ENCODE assay signal across 8 cellular contexts in the genomic region with DNA sequence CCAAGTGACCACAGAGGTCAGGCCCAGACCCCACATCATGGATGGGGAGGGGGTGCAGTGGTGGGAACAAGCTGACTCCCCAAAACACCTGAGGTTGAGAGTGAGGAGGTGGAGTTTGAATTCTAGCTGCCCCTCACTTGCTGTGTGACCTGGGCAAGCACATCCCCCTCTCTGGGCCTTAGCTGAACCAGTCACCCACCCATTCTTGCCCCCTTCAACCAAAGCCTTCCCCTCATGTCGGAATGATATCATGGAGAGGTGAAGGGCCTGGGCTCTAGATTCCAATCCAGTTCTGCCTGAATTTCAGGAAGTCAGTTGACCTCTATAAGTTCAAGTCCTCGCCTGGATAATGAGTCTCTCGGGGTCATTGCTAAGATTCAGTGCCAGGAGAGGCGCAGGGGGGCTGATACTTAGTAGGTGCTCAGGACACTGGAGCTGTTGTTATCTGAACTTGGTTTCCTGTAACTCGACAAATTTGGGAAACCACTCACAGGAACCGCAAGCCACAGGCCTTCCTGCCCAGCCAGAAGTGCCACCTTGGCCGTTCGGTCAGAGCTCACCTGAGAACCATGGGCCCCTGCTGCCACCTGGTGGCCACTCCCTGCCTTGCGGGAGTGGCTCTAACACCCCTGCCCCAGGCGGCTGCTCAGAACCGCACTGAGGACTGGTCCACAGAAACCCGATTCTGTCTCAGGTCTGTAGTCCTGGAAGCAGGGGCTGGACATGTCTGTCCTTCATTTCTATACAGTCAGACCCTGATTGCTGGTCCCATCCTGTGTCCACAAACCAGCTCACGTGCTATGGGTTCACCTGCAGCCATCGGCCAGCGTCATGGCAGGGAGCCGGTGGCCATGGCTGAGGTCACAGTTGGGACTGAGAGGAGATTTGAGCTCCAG. TPM values are rescaled to one million over a fixed set of nuclear protein-coding genes. Genes with fewer than 3 reads are reported as not detected.
DNase-seq lines count a peak whose midpoint lies in the region; ATAC-seq and TF ChIP-seq lines count a peak whose summit lies in the region.

No MANE protein-coding gene starts in this region.

- H3K14ac ChIP-seq in neuronal stem cell (ENCODE audit: low read length) = no peak overlapping the region

- H3K9me3 ChIP-seq in neuronal stem cell (replicated peaks in 1 of 2; ENCODE audit: control insufficient read depth in 2 of 2, insufficient read depth in 1 of 2, low read depth in 1 of 2, low read length in 2 of 2) = no peaks in the 10 kb centered on the region

- peaks cover 5% of the 10 kb centered on the region for H3K79me1 ChIP-seq in neuronal stem cell (ENCODE audit: low read depth, low read length)

- peak; percentile 55 for DNase-seq in NCI-H1436 (lab: John Stamatoyannopoulos, UW)
- DNase-seq in NCI-H1436 treated with DMSO at 0.1 percent for 48 hours (lab: John Stamatoyannopoulos, UW) = no peak
- DNase-seq in RKO (ENCODE audit: low spot score) = peak; percentile 32
- peak; percentile 87 for DNase-seq in activated T-helper 1 cell treated with anti-CD3 and anti-CD28 coated beads, Interleukin-12 subunit alpha, Interleukin-12 subunit beta, Interleukin-2, Interleukin-4 antibody, amounts not matched to agents 30 ng/mL and 10 ng/mL and 1 ng/mL, durations not matched to agents 14 hours and 24 hours and 36 hours (ENCODE audit: low spot score)
- peak; percentile 56 for DNase-seq in fibroblast of mammary gland (ENCODE audit: low read depth)
- DNase-seq in neuronal stem cell (ENCODE audit: low spot score) = peak; percentile 69
- peak; percentile 88 for DNase-seq in superior temporal gyrus (ENCODE audit: extremely low spot score)

- peak overlapping the region; percentile 51 for H3K4me3 Mint-ChIP-seq in activated T-helper 1 cell treated with anti-CD3 and anti-CD28 coated beads, Interleukin-12 subunit alpha, Interleukin-12 subunit beta, Interleukin-2, Interleukin-4 antibody, amounts not matched to agents 30 ng/mL and 10 ng/mL and 1 ng/mL, durations not matched to agents 14 hours and 24 hours and 36 hours

- intact Hi-C loops in activated T-helper 1 cell treated with anti-CD3 and anti-CD28 coated beads, Interleukin-12 subunit alpha, Interleukin-12 subunit beta, Interleukin-2, Interleukin-4 antibody, amounts not matched to agents 30 ng/mL and 10 ng/mL and 1 ng/mL, durations not matched to agents 14 hours and 24 hours and 36 hours (cut with micrococcal nuclease) = loop anchor here (1.0 to 2.0 kb wide), 8 partner anchors 22 to 306 kb away; a partner anchor contains a TSS

- peaks cover 6 to 13% of the 10 kb centered on the region in 2 donors for H3K4me1 ChIP-seq in neuronal stem cell (ENCODE audit: control insufficient read depth in 2 of 2, insufficient read depth in 1 of 2, low read depth in 1 of 2, low read length in 2 of 2)

- no peak overlapping the region for H3K4me2 ChIP-seq in neuronal stem cell (ENCODE audit: insufficient read depth, low read length, poor library complexity, severe bottlenecking)

- H3K9me3 Mint-ChIP-seq in activated T-helper 1 cell treated with anti-CD3 and anti-CD28 coated beads, Interleukin-12 subunit alpha, Interleukin-12 subunit beta, Interleukin-2, Interleukin-4 antibody, amounts not matched to agents 30 ng/mL and 10 ng/mL and 1 ng/mL, durations not matched to agents 14 hours and 24 hours and 36 hours = no peaks in the 10 kb centered on the region

- peaks cover 0 to 1% (median 0%) of the 10 kb centered on the region in 3 experiments for H3K27me3 ChIP-seq in neuronal stem cell (ENCODE audit: control insufficient read depth in 3 of 3, insufficient read depth in 3 of 3, low read depth in 1 of 3, low read length in 3 of 3)

- H3K4me1 Mint-ChIP-seq in activated T-helper 1 cell treated with anti-CD3 and anti-CD28 coated beads, Interleukin-12 subunit alpha, Interleukin-12 subunit beta, Interleukin-2, Interleukin-4 antibody, amounts not matched to agents 30 ng/mL and 10 ng/mL and 1 ng/mL, durations not matched to agents 14 hours and 24 hours and 36 hours (ENCODE audit: low read depth) = peaks cover 34% of the 10 kb centered on the region

- H4K91ac ChIP-seq in neuronal stem cell (ENCODE audit: low read depth, low read length, poor library complexity) = no peak overlapping the region

- peaks cover 22% of the 10 kb centered on the region for H3K27me3 Mint-ChIP-seq in activated T-helper 1 cell treated with anti-CD3 and anti-CD28 coated beads, Interleukin-12 subunit alpha, Interleukin-12 subunit beta, Interleukin-2, Interleukin-4 antibody, amounts not matched to agents 30 ng/mL and 10 ng/mL and 1 ng/mL, durations not matched to agents 14 hours and 24 hours and 36 hours (ENCODE audit: insufficient read depth)

- H2BK12ac ChIP-seq in neuronal stem cell (ENCODE audit: low read length) = no peak overlapping the region

- no peak overlapping the region for H3K9ac ChIP-seq in neuronal stem cell (ENCODE audit: low read depth, low read length, poor library complexity)

- no peak overlapping the region for H2AFZ ChIP-seq in neuronal stem cell (ENCODE audit: low read length)

- no peak overlapping the region for H3K4ac ChIP-seq in neuronal stem cell (ENCODE audit: low read length)

- ATAC-seq in HG03175 (IDR thresholded peaks at IDR 0.05; ENCODE audit: unreplicated experiment) = peak; percentile 50

- no peaks in the 10 kb centered on the region for H3K36me3 Mint-ChIP-seq in activated T-helper 1 cell treated with anti-CD3 and anti-CD28 coated beads, Interleukin-12 subunit alpha, Interleukin-12 subunit beta, Interleukin-2, Interleukin-4 antibody, amounts not matched to agents 30 ng/mL and 10 ng/mL and 1 ng/mL, durations not matched to agents 14 hours and 24 hours and 36 hours (ENCODE audit: low read depth)

- peak overlapping the region; percentile 40 for H3K18ac ChIP-seq in neuronal stem cell (ENCODE audit: low read length)

- no peak overlapping the region for H2BK5ac ChIP-seq in neuronal stem cell (ENCODE audit: low read length)

- peak overlapping the region; percentile 73 for H3K27ac Mint-ChIP-seq in activated T-helper 1 cell treated with anti-CD3 and anti-CD28 coated beads, Interleukin-12 subunit alpha, Interleukin-12 subunit beta, Interleukin-2, Interleukin-4 antibody, amounts not matched to agents 30 ng/mL and 10 ng/mL and 1 ng/mL, durations not matched to agents 14 hours and 24 hours and 36 hours

- no peak overlapping the region for H4K8ac ChIP-seq in neuronal stem cell (ENCODE audit: low read depth, low read length)

- WGBS in neuronal stem cell (ENCODE audit: extremely low coverage in 2 of 2, insufficient read length in 2 of 2, insufficient replicate concordance in 1 of 2), 2 donors = no CpG with 5 or more reads among the region's 16 CpGs

- TF ChIP-seq CTCF in fibroblast of mammary gland (conservative IDR thresholded peaks at IDR 0.05; ENCODE audit: control insufficient read depth, insufficient read depth, low read depth, low read length) = peak; percentile 69

- no peak overlapping the region for H3K27ac ChIP-seq in neuronal stem cell (replicated peaks; ENCODE audit: low read length)

- H3K23ac ChIP-seq in neuronal stem cell (ENCODE audit: low read depth, low read length, poor library complexity) = no peak overlapping the region

- peaks cover 5 to 58% of the 10 kb centered on the region in 2 donors for H3K36me3 ChIP-seq in neuronal stem cell (replicated peaks in 1 of 2; ENCODE audit: control insufficient read depth in 2 of 2, insufficient read depth in 2 of 2, low read length in 2 of 2)

- no peak overlapping the region for H2BK120ac ChIP-seq in neuronal stem cell (ENCODE audit: low read depth, low read length)

- H3K4me3 ChIP-seq in fibroblast of mammary gland (ENCODE audit: control insufficient read depth, low read depth, low read length) (no peak overlapping the region), neuronal stem cell (ENCODE audit: low read length in 2 of 2) (no peak overlapping the region)

- H2AK5ac ChIP-seq in neuronal stem cell (ENCODE audit: low read depth, low read length) = no peak overlapping the region

- peak overlapping the region; percentile 54 for H2BK15ac ChIP-seq in neuronal stem cell (ENCODE audit: low read length)

RNA-seq across cellular contexts. Expression of a gene that starts 6.9 kb away (rescaled TPM):
- 1.1 and 1.5 TPM in 2 replicates for total RNA-seq in activated T-helper 1 cell treated with anti-CD3 and anti-CD28 coated beads, Interleukin-12 subunit alpha, Interleukin-12 subunit beta, Interleukin-2, Interleukin-4 antibody, amounts not matched to agents 30 ng/mL and 10 ng/mL and 1 ng/mL, durations not matched to agents 14 hours and 24 hours and 36 hours
- 16.9 TPM for polyA plus RNA-seq in neuronal stem cell (2013, experiment 1 of 2)
- polyA plus RNA-seq in neuronal stem cell (2013, experiment 2 of 2) = 16.2 TPM

RNA-seq across cellular contexts. Expression of a gene that starts 12.7 kb away (rescaled TPM):
- total RNA-seq in activated T-helper 1 cell treated with anti-CD3 and anti-CD28 coated beads, Interleukin-12 subunit alpha, Interleukin-12 subunit beta, Interleukin-2, Interleukin-4 antibody, amounts not matched to agents 30 ng/mL and 10 ng/mL and 1 ng/mL, durations not matched to agents 14 hours and 24 hours and 36 hours = not detected in 2 replicates
- polyA plus RNA-seq in neuronal stem cell (2013, experiment 1 of 2) = not detected
- polyA plus RNA-seq in neuronal stem cell (2013, experiment 2 of 2) = not detected

RNA-seq across cellular contexts. Expression of a gene that starts 41.5 kb away (rescaled TPM):
- total RNA-seq in activated T-helper 1 cell treated with anti-CD3 and anti-CD28 coated beads, Interleukin-12 subunit alpha, Interleukin-12 subunit beta, Interleukin-2, Interleukin-4 antibody, amounts not matched to agents 30 ng/mL and 10 ng/mL and 1 ng/mL, durations not matched to agents 14 hours and 24 hours and 36 hours = 70.8 and 78.9 TPM in 2 replicates
- 32.1 TPM for polyA plus RNA-seq in neuronal stem cell (2013, experiment 1 of 2)
- 31.4 TPM for polyA plus RNA-seq in neuronal stem cell (2013, experiment 2 of 2)

RNA-seq across cellular contexts. Expression of a gene that starts 47.9 kb away (rescaled TPM):
- not detected in 2 replicates for total RNA-seq in activated T-helper 1 cell treated with anti-CD3 and anti-CD28 coated beads, Interleukin-12 subunit alpha, Interleukin-12 subunit beta, Interleukin-2, Interleukin-4 antibody, amounts not matched to agents 30 ng/mL and 10 ng/mL and 1 ng/mL, durations not matched to agents 14 hours and 24 hours and 36 hours
- polyA plus RNA-seq in neuronal stem cell (2013, experiment 1 of 2) = 4.2 TPM
- polyA plus RNA-seq in neuronal stem cell (2013, experiment 2 of 2) = 4.3 TPM
